Comparison of ENCODE assay signal across 26 cellular contexts in genomic region chr10:62577666-62578291, GRCh38.
A peak's percentile ranks its signal among the peaks of the same experiment; 100 is the strongest.
DNase-seq lines count a peak whose midpoint lies in the region; ATAC-seq and TF ChIP-seq lines count a peak whose summit lies in the region.
"Had no signal": no experiment of that assay in that cellular context is flagged by ENCODE, and none has a peak within 500 bp of the region (broad histone marks: within the 10 kb centered on the region; RNA-seq: fewer than 3 reads in every experiment).

No MANE protein-coding gene starts in this region.

- peaks cover 4% of the 10 kb centered on the region for H3K9me3 Mint-ChIP-seq in chondrocyte (ENCODE audit: low read depth)
- H3K9me3 Mint-ChIP-seq: activated T-helper 1 cell treated with anti-CD3 and anti-CD28 coated beads, Interleukin-12 subunit alpha, Interleukin-12 subunit beta, Interleukin-2, Interleukin-4 antibody, amounts not matched to agents 30 ng/mL and 10 ng/mL and 1 ng/mL, durations not matched to agents 14 hours and 24 hours and 36 hours; nephron; stimulated activated memory B cell treated with anti-CD40 and anti-IgM and Interleukin-4, amounts not matched to agents 10 μg/mL and 1 μg/mL and 100 μg/mL, for 72 hours had no signal

- no peak overlapping the region for H3K23ac ChIP-seq in neuronal stem cell (ENCODE audit: low read depth, low read length, poor library complexity)

- peaks cover 3% of the 10 kb centered on the region for H3K36me3 Mint-ChIP-seq in chondrocyte (ENCODE audit: low read depth)
- H3K36me3 Mint-ChIP-seq: stimulated activated memory B cell treated with anti-CD40 and anti-IgM and Interleukin-4, amounts not matched to agents 10 μg/mL and 1 μg/mL and 100 μg/mL, for 72 hours had no signal

- no peak overlapping the region for H3K4me3 ChIP-seq in AG04449 (ENCODE audit: low read depth, low read length)
- H3K4me3 ChIP-seq in neuronal stem cell (ENCODE audit: low read length in 2 of 2) = no peak overlapping the region
- H3K4me3 ChIP-seq in colonic mucosa = no peak overlapping the region
- H3K4me3 ChIP-seq: esophagus squamous epithelium, GM12878, HAP-1, K562, prostate gland, SJSA1 had no signal

- no peak overlapping the region for H2AK5ac ChIP-seq in neuronal stem cell (ENCODE audit: low read depth, low read length)

- H2BK15ac ChIP-seq in neuronal stem cell (ENCODE audit: low read length) = no peak overlapping the region

- no peak overlapping the region for H2AFZ ChIP-seq in neuronal stem cell (ENCODE audit: low read length)

- H3K9ac ChIP-seq in neuronal stem cell (ENCODE audit: low read depth, low read length, poor library complexity) (no peak overlapping the region), colonic mucosa (ENCODE audit: low read depth in 2 of 2, low read length in 2 of 2) (no peak overlapping the region)

- H2BK5ac ChIP-seq in neuronal stem cell (ENCODE audit: low read length) = no peak overlapping the region

- no peak overlapping the region for H4K91ac ChIP-seq in neuronal stem cell (ENCODE audit: low read depth, low read length, poor library complexity)

- no peaks in the 10 kb centered on the region for H3K9me3 ChIP-seq in neuronal stem cell (replicated peaks in 1 of 2; ENCODE audit: control insufficient read depth in 2 of 2, insufficient read depth in 1 of 2, low read depth in 1 of 2, low read length in 2 of 2)
- H3K9me3 ChIP-seq in colonic mucosa = no peaks in the 10 kb centered on the region
- H3K9me3 ChIP-seq: esophagus squamous epithelium, HAP-1, prostate gland, SJSA1 had no signal

- H3K4ac ChIP-seq in neuronal stem cell (ENCODE audit: low read length) = no peak overlapping the region

- WGBS in neuronal stem cell (ENCODE audit: extremely low coverage in 2 of 2, insufficient read length in 2 of 2, insufficient replicate concordance in 1 of 2), 2 donors = no CpG with 5 or more reads among the region's 2 CpGs

- H3K14ac ChIP-seq in neuronal stem cell (ENCODE audit: low read length) = no peak overlapping the region

- no peak overlapping the region for H3K4me2 ChIP-seq in neuronal stem cell (ENCODE audit: insufficient read depth, low read length, poor library complexity, severe bottlenecking)

- H3K4me1 ChIP-seq in neuronal stem cell (ENCODE audit: control insufficient read depth in 2 of 2, insufficient read depth in 1 of 2, low read depth in 1 of 2, low read length in 2 of 2) = no peaks in the 10 kb centered on the region
- no peaks in the 10 kb centered on the region for H3K4me1 ChIP-seq in colonic mucosa
- H3K4me1 ChIP-seq: HAP-1, prostate gland had no signal

- H2BK12ac ChIP-seq in neuronal stem cell (ENCODE audit: low read length) = no peak overlapping the region

- no peak overlapping the region for H2BK120ac ChIP-seq in neuronal stem cell (ENCODE audit: low read depth, low read length)

- CTCF ChIA-PET in AG04449 (lab: Yijun Ruan, JAX) = interaction anchor here (0.9 to 4.4 kb wide), 8 partner anchors 11 to 581 kb away, joined by 3 to 19 read pairs (median 5); no protein-coding TSS in a partner anchor

- H3K18ac ChIP-seq in neuronal stem cell (ENCODE audit: low read length) = no peak overlapping the region

- H3K36me3 ChIP-seq in neuronal stem cell (replicated peaks in 1 of 2; ENCODE audit: control insufficient read depth in 2 of 2, insufficient read depth in 2 of 2, low read length in 2 of 2) = no peaks in the 10 kb centered on the region
- no peaks in the 10 kb centered on the region for H3K36me3 ChIP-seq in colonic mucosa
- H3K36me3 ChIP-seq: esophagus squamous epithelium, HAP-1, prostate gland, SJSA1 had no signal

- H3K4me1 Mint-ChIP-seq in chondrocyte (ENCODE audit: low read depth) = peaks cover 57% of the 10 kb centered on the region

- H3K27me3 Mint-ChIP-seq in chondrocyte (ENCODE audit: low read depth) = no peaks in the 10 kb centered on the region
- H3K27me3 Mint-ChIP-seq: stimulated activated memory B cell treated with anti-CD40 and anti-IgM and Interleukin-4, amounts not matched to agents 10 μg/mL and 1 μg/mL and 100 μg/mL, for 72 hours had no signal

- no peak for ATAC-seq in HG03135 (IDR thresholded peaks at IDR 0.05; ENCODE audit: unreplicated experiment)
- ATAC-seq: GM12878; K562; stimulated activated memory B cell treated with anti-CD40 and anti-IgM and Interleukin-4, amounts not matched to agents 10 μg/mL and 1 μg/mL and 100 μg/mL, for 72 hours had no signal

- no peak for TF ChIP-seq CTCF in AG04449 (IDR thresholded peaks at IDR 0.05; ENCODE audit: insufficient read depth, low read length, missing control alignments)
- TF ChIP-seq CTCF in chondrocyte (IDR thresholded peaks at IDR 0.05) = no peak
- TF ChIP-seq CTCF in colonic mucosa (IDR thresholded peaks at IDR 0.05) = no peak

- intact Hi-C loops in colonic mucosa (cut with DNase I) = no loop called here

- no peak overlapping the region for H4K8ac ChIP-seq in neuronal stem cell (ENCODE audit: low read depth, low read length)

- H3K4me3 Mint-ChIP-seq in chondrocyte (ENCODE audit: unreplicated experiment) = no peak overlapping the region
- H3K4me3 Mint-ChIP-seq: activated T-helper 1 cell treated with anti-CD3 and anti-CD28 coated beads, Interleukin-12 subunit alpha, Interleukin-12 subunit beta, Interleukin-2, Interleukin-4 antibody, amounts not matched to agents 30 ng/mL and 10 ng/mL and 1 ng/mL, durations not matched to agents 14 hours and 24 hours and 36 hours; nephron; stimulated activated memory B cell treated with anti-CD40 and anti-IgM and Interleukin-4, amounts not matched to agents 10 μg/mL and 1 μg/mL and 100 μg/mL, for 72 hours had no signal

- H3K79me1 ChIP-seq in neuronal stem cell (ENCODE audit: low read depth, low read length) = no peaks in the 10 kb centered on the region

- peak; percentile 81 for DNase-seq in AG04449 (ENCODE audit: low read depth, low spot score)
- peak; percentile 71 for DNase-seq in HS-5 (ENCODE audit: low read depth)
- no peak for DNase-seq in chondrocyte (ENCODE audit: low spot score)
- peak; percentile 86 for DNase-seq in kidney tubule cell (ENCODE audit: low spot score)
- no peak for DNase-seq in neuronal stem cell (ENCODE audit: low spot score)
- no peak for DNase-seq in NCI-H1694 treated with DMSO at 0.1 percent for 48 hours (lab: John Stamatoyannopoulos, UW)
- DNase-seq in colonic mucosa = no peak
- DNase-seq: activated CD4-positive, alpha-beta T cell treated with anti-CD3 and anti-CD28 coated beads for 1 hour; caudate nucleus; COR-L47; effector CD4-positive, alpha-beta T cell; esophagus squamous epithelium; hippocampal formation; NCI-H1048; NCI-H2107; NCI-H524; stimulated activated CD4-positive, alpha-beta T cell treated with anti-CD3 and anti-CD28 coated beads, Interleukin-12 subunit alpha, Interleukin-12 subunit beta, amount 100 ng/mL, for 4 hours had no signal

- H3K27ac Mint-ChIP-seq in chondrocyte (ENCODE audit: unreplicated experiment) = peak overlapping the region; percentile 94
- H3K27ac Mint-ChIP-seq: activated T-helper 1 cell treated with anti-CD3 and anti-CD28 coated beads, Interleukin-12 subunit alpha, Interleukin-12 subunit beta, Interleukin-2, Interleukin-4 antibody, amounts not matched to agents 30 ng/mL and 10 ng/mL and 1 ng/mL, durations not matched to agents 14 hours and 24 hours and 36 hours; nephron; stimulated activated memory B cell treated with anti-CD40 and anti-IgM and Interleukin-4, amounts not matched to agents 10 μg/mL and 1 μg/mL and 100 μg/mL, for 72 hours had no signal

- POLR2A ChIA-PET in AG04449 (lab: Yijun Ruan, JAX) = interaction anchor here (1.0 to 2.4 kb wide), 2 partner anchors 13 to 228 kb away, joined by 3 to 17 read pairs; no protein-coding TSS in a partner anchor

- H3K27me3 ChIP-seq in neuronal stem cell (ENCODE audit: control insufficient read depth in 3 of 3, insufficient read depth in 3 of 3, low read depth in 1 of 3, low read length in 3 of 3) (no peaks in the 10 kb centered on the region), colonic mucosa (no peaks in the 10 kb centered on the region)
- H3K27me3 ChIP-seq: esophagus squamous epithelium, SJSA1 had no signal

- H3K27ac ChIP-seq in neuronal stem cell (replicated peaks; ENCODE audit: low read length) = no peak overlapping the region
- H3K27ac ChIP-seq in colonic mucosa = no peak overlapping the region
- H3K27ac ChIP-seq: esophagus squamous epithelium, prostate gland, SJSA1 had no signal

Comparison
In these comparisons a context has a peak if more than half of its experiments do, and no peak if none do; other contexts are left out.
1. DNase-seq: peak in AG04449 (single experiment), HS-5 (single experiment) and kidney tubule cell (single experiment); none in chondrocyte (single experiment), neuronal stem cell (single experiment), NCI-H1694 treated with DMSO at 0.1 percent for 48 hours (single experiment) and colonic mucosa (single experiment).